ENCODE assay signal across 41 cellular contexts in the genomic region with DNA sequence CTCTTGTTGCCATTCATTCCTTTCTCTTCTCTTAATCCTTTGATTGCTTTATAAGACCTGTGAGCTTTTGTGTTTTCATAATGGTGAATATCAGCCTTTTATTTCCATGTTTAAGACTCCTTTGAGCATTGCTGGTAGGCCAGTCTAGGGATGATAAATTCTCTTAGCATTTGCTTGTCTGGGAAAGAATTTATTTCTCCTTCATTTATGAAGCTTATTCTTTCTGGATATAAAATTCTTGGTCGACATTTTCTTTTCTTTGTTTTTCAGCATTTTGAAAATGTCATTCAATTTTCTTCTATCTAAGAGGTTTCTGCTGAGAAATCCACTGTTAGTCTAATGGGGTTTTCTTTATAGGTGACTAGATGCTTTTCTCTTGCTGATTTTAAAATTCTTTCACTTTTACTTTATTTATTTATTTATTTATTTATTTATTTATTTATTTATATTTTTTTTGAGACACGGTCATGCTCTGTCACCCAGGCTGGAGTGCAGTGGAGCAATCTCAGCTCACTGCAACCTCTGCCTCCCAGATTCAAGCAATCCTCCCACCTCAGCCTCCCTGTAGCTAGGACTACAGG. TPM values are rescaled to one million over a fixed set of nuclear protein-coding genes. Genes with fewer than 3 reads are reported as not detected.
"Had no signal": no experiment of that assay in that cellular context is flagged by ENCODE, and none has a peak within 500 bp of the region (broad histone marks: within the 10 kb centered on the region; RNA-seq: fewer than 3 reads in every experiment).

No MANE protein-coding gene starts in this region.

- DNase-seq: activated B cell treated with CpG ODN at 0.5 μM for 24 hours; activated CD4-positive, alpha-beta memory T cell treated with anti-CD3 and anti-CD28 coated beads for 36 hours; activated CD4-positive, alpha-beta T cell treated with anti-CD3 and anti-CD28 coated beads for 4 hours; activated CD4-positive, alpha-beta T cell treated with anti-CD3 and anti-CD28 coated beads, Interleukin-2, amount 50 U/mL, for 1 hour; activated CD4-positive, alpha-beta T cell treated with anti-CD3 and anti-CD28 coated beads, Interleukin-2, amount 50 U/mL, for 4 hours; activated CD4-positive, CD25-positive, alpha-beta regulatory T cell treated with anti-CD3 and anti-CD28 coated beads, Interleukin-2, amount 50 U/mL, for 72 hours; activated CD8-positive, alpha-beta memory T cell treated with anti-CD3 and anti-CD28 coated beads, Interleukin-2, amount 50 U/mL, for 4 hours; activated CD8-positive, alpha-beta T cell treated with anti-CD3 and anti-CD28 coated beads for 36 hours; activated effector memory CD4-positive, alpha-beta T cell treated with anti-CD3 and anti-CD28 coated beads, Interleukin-2, amount 50 U/mL, for 16 hours; activated gamma-delta T cell treated with Interleukin-2 at 50 U/mL for 16 hours; activated naive CD4-positive, alpha-beta T cell; activated naive CD4-positive, alpha-beta T cell treated with anti-CD3 and anti-CD28 coated beads for 36 hours; activated naive CD4-positive, alpha-beta T cell treated with anti-CD3 and anti-CD28 coated beads, Interleukin-2, amount 50 U/mL, for 16 hours; activated naive CD8-positive, alpha-beta T cell treated with anti-CD3 and anti-CD28 coated beads for 36 hours; activated T-cell treated with anti-CD3 and anti-CD28 coated beads for 4 hours; activated T-cell treated with anti-CD3 and anti-CD28 coated beads, Interleukin-2, amount 50 U/mL, for 1 hour; activated T-cell treated with anti-CD3 and anti-CD28 coated beads, Interleukin-2, amount 50 U/mL, for 4 hours; activated T-cell treated with anti-CD3 and anti-CD28 coated beads, Interleukin-2, amount 50 U/mL, for 72 hours; adrenal gland; amniotic stem cell; aorta; body of pancreas; brain microvascular endothelial cell; central memory CD4-positive, alpha-beta T cell; cerebellar nuclear complex; T-helper 1 cell; T-helper 2 cell; T-helper 9 cell had no signal

- FAIRE-seq: astrocyte, TTC549 had no signal

- H3K9me3 ChIP-seq: adrenal gland had no signal

- H3K4me1 ChIP-seq: adrenal gland, body of pancreas, breast epithelium had no signal

- H3K4me3 Mint-ChIP-seq: activated B cell treated with CpG ODN at 0.5 μM for 24 hours; activated CD4-positive, alpha-beta memory T cell treated with anti-CD3 and anti-CD28 coated beads for 36 hours; activated CD4-positive, alpha-beta T cell treated with anti-CD3 and anti-CD28 coated beads, Interleukin-2, amount 10 ng/mL, durations not matched to agents 24 days and 14 days; activated CD8-positive, alpha-beta T cell treated with anti-CD3 and anti-CD28 coated beads for 36 hours; activated naive CD4-positive, alpha-beta T cell treated with anti-CD3 and anti-CD28 coated beads for 36 hours; activated naive CD8-positive, alpha-beta T cell treated with anti-CD3 and anti-CD28 coated beads for 36 hours; activated T-cell treated with anti-CD3 and anti-CD28 coated beads, Interleukin-2, amount 50 U/mL, for 4 hours; activated T-cell treated with anti-CD3 and anti-CD28 coated beads, Interleukin-2, amount 50 U/mL, for 72 hours; activated T-helper 1 cell treated with anti-CD3 and anti-CD28 coated beads, Interleukin-12 subunit alpha, Interleukin-12 subunit beta, Interleukin-2, Interleukin-4 antibody, amounts not matched to agents 30 ng/mL and 10 ng/mL and 1 ng/mL, durations not matched to agents 14 hours and 24 hours and 36 hours; activated T-helper 17 cell treated with anti-CD3 and anti-CD28 coated beads, Interleukin-2, amount 50 U/mL, for 72 hours; T-helper 1 cell treated with Interleukin-12 subunit alpha and Interleukin-12 subunit beta and Interleukin-4 antibody, amounts not matched to agents 30 μg/mL and 1 μg/mL, for 36 hours; T-helper 2 cell treated with Interferon-gamma antibody and Interleukin-4, amounts not matched to agents 5 μg/mL and 100 μg/mL, for 36 hours had no signal

- H3K27ac ChIP-seq: adrenal gland, body of pancreas, brain microvascular endothelial cell, breast epithelium, VCaP had no signal

- H3K27ac Mint-ChIP-seq: activated B cell treated with CpG ODN at 0.5 μM for 24 hours; activated CD4-positive, alpha-beta memory T cell treated with anti-CD3 and anti-CD28 coated beads for 36 hours; activated CD4-positive, alpha-beta T cell treated with anti-CD3 and anti-CD28 coated beads, Interleukin-2, amount 10 ng/mL, durations not matched to agents 24 days and 14 days; activated CD8-positive, alpha-beta T cell treated with anti-CD3 and anti-CD28 coated beads for 36 hours; activated naive CD4-positive, alpha-beta T cell treated with anti-CD3 and anti-CD28 coated beads for 36 hours; activated naive CD4-positive, alpha-beta T cell treated with anti-CD3 and anti-CD28 coated beads, Interleukin-2, amount 50 U/mL, for 72 hours; activated naive CD8-positive, alpha-beta T cell treated with anti-CD3 and anti-CD28 coated beads for 36 hours; activated T-cell treated with anti-CD3 and anti-CD28 coated beads, Interleukin-2, amount 50 U/mL, for 72 hours; activated T-helper 1 cell treated with anti-CD3 and anti-CD28 coated beads, Interleukin-12 subunit alpha, Interleukin-12 subunit beta, Interleukin-2, Interleukin-4 antibody, amounts not matched to agents 30 ng/mL and 10 ng/mL and 1 ng/mL, durations not matched to agents 14 hours and 24 hours and 36 hours; activated T-helper 17 cell treated with anti-CD3 and anti-CD28 coated beads, Interleukin-2, amount 50 U/mL, for 72 hours; T-helper 1 cell treated with Interleukin-12 subunit alpha and Interleukin-12 subunit beta and Interleukin-4 antibody, amounts not matched to agents 30 μg/mL and 1 μg/mL, for 36 hours; T-helper 2 cell treated with Interferon-gamma antibody and Interleukin-4, amounts not matched to agents 5 μg/mL and 100 μg/mL, for 36 hours had no signal

- ATAC-seq: activated CD8-positive, alpha-beta T cell treated with anti-CD3 and anti-CD28 coated beads for 36 hours; activated naive CD4-positive, alpha-beta T cell treated with anti-CD3 and anti-CD28 coated beads, Interleukin-2, amount 50 U/mL, for 72 hours; activated T-cell treated with anti-CD3 and anti-CD28 coated beads, Interleukin-2, amount 50 U/mL, for 4 hours; activated T-cell treated with anti-CD3 and anti-CD28 coated beads, Interleukin-2, amount 50 U/mL, for 72 hours; activated T-helper 17 cell treated with anti-CD3 and anti-CD28 coated beads, Interleukin-2, amount 50 U/mL, for 72 hours; body of pancreas had no signal

- H3K36me3 ChIP-seq: adrenal gland, brain microvascular endothelial cell, breast epithelium had no signal

- H3K27me3 ChIP-seq: adrenal gland, body of pancreas, brain microvascular endothelial cell, breast epithelium had no signal

- H3K4me1 Mint-ChIP-seq: activated B cell treated with CpG ODN at 0.5 μM for 24 hours; activated CD4-positive, alpha-beta T cell treated with anti-CD3 and anti-CD28 coated beads, Interleukin-2, amount 10 ng/mL, durations not matched to agents 24 days and 14 days; activated naive CD8-positive, alpha-beta T cell treated with anti-CD3 and anti-CD28 coated beads for 36 hours; activated T-helper 17 cell treated with anti-CD3 and anti-CD28 coated beads, Interleukin-2, amount 50 U/mL, for 72 hours had no signal

- H3K4me3 ChIP-seq: adrenal gland, body of pancreas, breast epithelium had no signal

RNA-seq across cellular contexts. Expression of a gene that starts 41.5 kb away (rescaled TPM):
- total RNA-seq: activated B cell treated with CpG ODN at 0.5 μM for 24 hours; activated CD4-positive, alpha-beta memory T cell treated with anti-CD3 and anti-CD28 coated beads for 36 hours; activated CD4-positive, alpha-beta T cell treated with anti-CD3 and anti-CD28 coated beads, Interleukin-2, amount 10 ng/mL, durations not matched to agents 24 days and 14 days; activated CD8-positive, alpha-beta memory T cell treated with anti-CD3 and anti-CD28 coated beads for 36 hours; activated CD8-positive, alpha-beta T cell treated with anti-CD3 and anti-CD28 coated beads for 36 hours; activated naive CD4-positive, alpha-beta T cell treated with anti-CD3 and anti-CD28 coated beads for 36 hours; activated naive CD4-positive, alpha-beta T cell treated with anti-CD3 and anti-CD28 coated beads, Interleukin-2, amount 50 U/mL, for 72 hours; activated naive CD8-positive, alpha-beta T cell treated with anti-CD3 and anti-CD28 coated beads for 36 hours; activated T-cell treated with anti-CD3 and anti-CD28 coated beads, Interleukin-2, amount 50 U/mL, for 4 hours; activated T-cell treated with anti-CD3 and anti-CD28 coated beads, Interleukin-2, amount 50 U/mL, for 72 hours; activated T-helper 1 cell treated with anti-CD3 and anti-CD28 coated beads, Interleukin-12 subunit alpha, Interleukin-12 subunit beta, Interleukin-2, Interleukin-4 antibody, amounts not matched to agents 30 ng/mL and 10 ng/mL and 1 ng/mL, durations not matched to agents 14 hours and 24 hours and 36 hours; activated T-helper 17 cell treated with anti-CD3 and anti-CD28 coated beads, Interleukin-2, amount 50 U/mL, for 72 hours; adrenal gland; aorta; astrocyte; body of pancreas; breast epithelium; cardiac septum; chondrocyte had no signal
- polyA plus RNA-seq: adrenal gland, aorta had no signal
